ENCODE assay signal across 28 cellular contexts in the genomic region with DNA sequence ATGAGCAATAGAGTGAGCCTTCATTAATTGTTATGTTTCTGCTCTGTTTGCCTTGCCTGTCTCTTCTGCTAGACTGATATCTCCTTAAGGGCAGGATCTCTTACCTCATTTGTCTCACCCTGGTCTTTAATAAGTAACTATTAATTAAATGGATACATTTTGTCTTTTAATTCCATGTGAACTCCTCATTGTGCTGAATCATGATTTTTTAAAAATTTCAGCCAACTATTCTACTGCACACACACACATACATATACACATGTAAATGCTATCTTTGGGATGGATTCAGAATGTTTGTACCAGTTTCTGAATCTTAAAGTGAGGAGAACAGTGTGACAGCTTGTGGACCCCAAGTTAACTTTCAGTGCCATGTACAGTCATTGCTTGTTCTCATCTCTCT.
"Had no signal": no experiment of that assay in that cellular context is flagged by ENCODE, and none has a peak within 500 bp of the region (broad histone marks: within the 10 kb centered on the region; RNA-seq: fewer than 3 reads in every experiment).

No MANE protein-coding gene starts in this region.

- H3K27ac Mint-ChIP-seq: dendritic cell treated with granulocyte-macrophage colony-stimulating factor and Interleukin-4, amounts not matched to agents 40 ng/mL and 50 ng/mL, for 4 days; effector memory CD8-positive, alpha-beta T cell; endodermal cell; mesothelial cell of epicardium; naive B cell had no signal

- H3K36me3 ChIP-seq: colonic mucosa, esophagus squamous epithelium, gastrocnemius medialis, heart right ventricle, left lung, lower lobe of right lung had no signal

- H3K36me3 Mint-ChIP-seq: naive B cell had no signal

- H3K4me3 Mint-ChIP-seq: dendritic cell treated with granulocyte-macrophage colony-stimulating factor and Interleukin-4, amounts not matched to agents 40 ng/mL and 50 ng/mL, for 4 days; effector memory CD8-positive, alpha-beta T cell; endodermal cell; mesothelial cell of epicardium; naive B cell had no signal

- DNase-seq: colonic mucosa; cortex of kidney; effector CD8-positive, alpha-beta T cell; effector memory CD8-positive, alpha-beta T cell; endodermal cell; erythroblast; esophagus squamous epithelium; foreskin fibroblast; foreskin melanocyte; gastrocnemius medialis; glutamatergic neuron; head of caudate nucleus; heart right ventricle; hippocampal formation; left cardiac atrium; left lung; left ventricle myocardium superior; lower lobe of right lung; mesenchymal stem cell; mucosa of descending colon; naive B cell had no signal

- H3K4me3 ChIP-seq: colonic mucosa, esophagus squamous epithelium, gastrocnemius medialis, heart right ventricle, left lung, lower lobe of right lung, mucosa of descending colon had no signal

- H3K9me3 ChIP-seq: colonic mucosa, esophagus squamous epithelium, gastrocnemius medialis, heart right ventricle, left lung, lower lobe of right lung, mucosa of descending colon had no signal

- H3K9me3 Mint-ChIP-seq: dendritic cell treated with granulocyte-macrophage colony-stimulating factor and Interleukin-4, amounts not matched to agents 40 ng/mL and 50 ng/mL, for 4 days; endodermal cell had no signal

- H3K27ac ChIP-seq: colonic mucosa, epithelial cell of prostate, esophagus squamous epithelium, gastrocnemius medialis, heart right ventricle, left lung, lower lobe of right lung had no signal

- H3K4me1 ChIP-seq: colonic mucosa, esophagus squamous epithelium, gastrocnemius medialis, heart right ventricle, left lung, lower lobe of right lung had no signal

- ATAC-seq: effector memory CD8-positive, alpha-beta T cell; esophagus mucosa; gastrocnemius medialis; heart right ventricle; left cardiac atrium; left ventricle myocardium superior; lower lobe of right lung; mucosa of descending colon had no signal

- H3K27me3 ChIP-seq: colonic mucosa, esophagus squamous epithelium, gastrocnemius medialis, heart right ventricle, left lung had no signal

- H3K27me3 Mint-ChIP-seq: dendritic cell treated with granulocyte-macrophage colony-stimulating factor and Interleukin-4, amounts not matched to agents 40 ng/mL and 50 ng/mL, for 4 days; effector memory CD8-positive, alpha-beta T cell; naive B cell had no signal

- FAIRE-seq: endometrium, islet of Langerhans, keratinocyte had no signal

- H3K4me1 Mint-ChIP-seq: naive B cell had no signal
